In the genomic region with DNA sequence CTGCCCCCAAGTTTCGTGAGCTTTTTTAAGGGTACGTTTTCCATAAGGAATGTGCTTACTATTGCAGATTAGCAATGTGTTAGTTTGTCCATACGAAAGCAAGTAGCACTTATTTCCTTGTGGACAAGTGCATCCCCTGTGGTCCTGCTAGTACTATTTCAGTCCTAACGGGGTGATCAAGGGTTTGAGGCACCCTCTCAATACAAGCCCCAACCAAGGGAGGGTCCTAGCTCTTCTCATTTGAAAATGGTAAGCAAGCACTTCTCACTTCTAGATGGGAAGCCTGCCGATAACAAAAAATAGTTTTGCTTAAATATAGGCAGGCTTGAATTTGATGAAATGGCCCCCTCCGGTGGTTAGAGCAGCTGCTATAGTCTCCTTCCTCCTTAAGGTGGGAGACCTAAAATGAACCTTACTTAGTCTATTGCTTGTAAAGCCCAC, we compare ENCODE assay signal across 8 cellular contexts.
A peak's percentile ranks its signal among the peaks of the same experiment; 100 is the strongest.
DNase-seq lines count a peak whose midpoint lies in the region; ATAC-seq and TF ChIP-seq lines count a peak whose summit lies in the region.

No MANE protein-coding gene starts in this region.

- no peak overlapping the region for H3K9ac ChIP-seq in NT2/D1 (ENCODE audit: insufficient read length, low read depth)

- no peaks in the 10 kb centered on the region for H3K27me3 Mint-ChIP-seq in activated naive CD4-positive, alpha-beta T cell treated with anti-CD3 and anti-CD28 coated beads, Interleukin-2, amount 10 ng/mL, durations not matched to agents 7 days and 5 days

- no peaks in the 10 kb centered on the region for H3K4me1 ChIP-seq in NT2/D1 (ENCODE audit: insufficient read depth, insufficient read length)
- H3K4me1 ChIP-seq in left ventricle myocardium inferior: peaks cover 50% of the 10 kb centered on the region

- H3K36me3 Mint-ChIP-seq in activated naive CD4-positive, alpha-beta T cell treated with anti-CD3 and anti-CD28 coated beads, Interleukin-2, amount 10 ng/mL, durations not matched to agents 7 days and 5 days: peaks cover 9% of the 10 kb centered on the region

- H3K9me3 ChIP-seq in NT2/D1 (ENCODE audit: insufficient read depth, low read length) (no peaks in the 10 kb centered on the region), left ventricle myocardium inferior (replicated peaks) (no peaks in the 10 kb centered on the region)

- H3K4me3 Mint-ChIP-seq in activated naive CD4-positive, alpha-beta T cell treated with anti-CD3 and anti-CD28 coated beads, Interleukin-2, amount 10 ng/mL, durations not matched to agents 7 days and 5 days: no peak overlapping the region

- H3K36me3 ChIP-seq in NT2/D1 (ENCODE audit: insufficient read depth, insufficient read length, low read length): no peaks in the 10 kb centered on the region
- no peaks in the 10 kb centered on the region for H3K36me3 ChIP-seq in left ventricle myocardium inferior

- peaks cover 2% of the 10 kb centered on the region for H3K9me3 Mint-ChIP-seq in activated naive CD4-positive, alpha-beta T cell treated with anti-CD3 and anti-CD28 coated beads, Interleukin-2, amount 10 ng/mL, durations not matched to agents 7 days and 5 days

- CTCF ChIA-PET in activated naive CD4-positive, alpha-beta T cell treated with anti-CD3 and anti-CD28 coated beads, Interleukin-2, amount 10 ng/mL, durations not matched to agents 7 days and 5 days (lab: Charles Lee): interaction anchor here (0.7 to 3.3 kb wide), 28 partner anchors 11 to 865 kb away, joined by 3 to 41 read pairs (median 4); a partner anchor contains a TSS

- H3K27me3 ChIP-seq in NT2/D1 (ENCODE audit: insufficient read depth, insufficient read length): no peaks in the 10 kb centered on the region
- H3K27me3 ChIP-seq in left ventricle myocardium inferior (ENCODE audit: low read depth): no peaks in the 10 kb centered on the region

- peak; percentile 59 for TF ChIP-seq CTCF in HFF-Myc (IDR thresholded peaks at IDR 0.05; ENCODE audit: low read depth, low read length, missing control alignments)
- peak; percentile 72 for TF ChIP-seq CTCF in left ventricle myocardium inferior (IDR thresholded peaks at IDR 0.05; ENCODE audit: borderline replicate concordance)

- peaks cover 28% of the 10 kb centered on the region for H3K4me1 Mint-ChIP-seq in activated naive CD4-positive, alpha-beta T cell treated with anti-CD3 and anti-CD28 coated beads, Interleukin-2, amount 10 ng/mL, durations not matched to agents 7 days and 5 days

- no peak overlapping the region for H3K4me3 ChIP-seq in HFF-Myc (replicated peaks; ENCODE audit: low read depth, low read length)
- H3K4me3 ChIP-seq in NT2/D1 (ENCODE audit: insufficient read length, low read depth): no peak overlapping the region
- H3K4me3 ChIP-seq in left ventricle myocardium inferior: peak overlapping the region; percentile 5

- peak overlapping the region; percentile 5 for H3K27ac ChIP-seq in left ventricle myocardium inferior (replicated peaks)

- intact Hi-C loops in left ventricle myocardium inferior (cut with micrococcal nuclease): loop anchor here (10.0 kb wide), 1 partner anchor 425 kb away; no protein-coding TSS in a partner anchor

- peak; percentile 21 for DNase-seq in Daoy (ENCODE audit: low read depth)
- DNase-seq in HFF-Myc (ENCODE audit: extremely low read depth, low read depth): no peak
- peak; percentile 48 for DNase-seq in NT2/D1 (ENCODE audit: low read depth, low spot score)
- peak; percentile 64 for DNase-seq in activated naive CD4-positive, alpha-beta T cell treated with anti-CD3 and anti-CD28 coated beads, Interleukin-2, amount 10 ng/mL, durations not matched to agents 7 days and 5 days
- no peak for DNase-seq in left ventricle myocardium inferior
- peak; percentile 22 for DNase-seq in stimulated activated CD4-positive, alpha-beta T cell treated with anti-CD3 and anti-CD28 coated beads, Interleukin-1b, Interleukin-23, amount 100 ng/mL, for 48 hours

- H3K27ac Mint-ChIP-seq in activated naive CD4-positive, alpha-beta T cell treated with anti-CD3 and anti-CD28 coated beads, Interleukin-2, amount 10 ng/mL, durations not matched to agents 7 days and 5 days: no peak overlapping the region

- no peak for ATAC-seq in HG03565 (IDR thresholded peaks at IDR 0.05; ENCODE audit: unreplicated experiment)
- ATAC-seq in GM21619 (IDR thresholded peaks at IDR 0.05; ENCODE audit: unreplicated experiment): no peak

Comparison
In these comparisons a context has a peak if more than half of its experiments do, and no peak if none do; other contexts are left out.
1. DNase-seq: peak in Daoy (single experiment), NT2/D1 (single experiment), activated naive CD4-positive, alpha-beta T cell treated with anti-CD3 and anti-CD28 coated beads, Interleukin-2, amount 10 ng/mL, durations not matched to agents 7 days and 5 days (single experiment) and stimulated activated CD4-positive, alpha-beta T cell treated with anti-CD3 and anti-CD28 coated beads, Interleukin-1b, Interleukin-23, amount 100 ng/mL, for 48 hours (single experiment); none in HFF-Myc (single experiment) and left ventricle myocardium inferior (single experiment).